Comparison of ENCODE assay signal across 26 cellular contexts in the genomic region with DNA sequence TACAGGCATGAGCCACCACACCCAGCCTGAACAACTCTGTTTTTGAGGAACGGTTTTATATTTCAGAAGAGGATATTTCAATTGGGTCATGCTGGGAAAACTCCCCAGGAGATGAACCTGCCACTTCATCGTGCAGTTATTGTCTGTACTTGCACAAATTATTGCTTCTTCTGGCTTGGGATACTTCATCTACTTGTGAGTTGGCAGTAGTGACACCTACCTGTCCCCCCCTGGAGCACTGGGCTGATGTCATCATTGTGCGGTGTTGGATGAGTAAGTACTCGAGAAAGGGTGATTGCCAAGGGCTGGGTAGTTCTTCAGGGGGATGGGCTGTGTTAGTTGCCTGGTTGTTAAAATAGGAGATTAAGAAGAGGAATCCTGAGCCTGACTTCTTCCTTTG.
DNase-seq lines count a peak whose midpoint lies in the region; ATAC-seq and TF ChIP-seq lines count a peak whose summit lies in the region.
"Had no signal": no experiment of that assay in that cellular context is flagged by ENCODE, and none has a peak within 500 bp of the region (broad histone marks: within the 10 kb centered on the region; RNA-seq: fewer than 3 reads in every experiment).

No MANE protein-coding gene starts in this region.

- H3K36me3 ChIP-seq in heart left ventricle, result peaks cover 0 to 3% (median 0%) of the 10 kb centered on the region in 9 donors
- H3K36me3 ChIP-seq: colonic mucosa, WERI-Rb-1 had no signal

- no peak overlapping the region for H3K4me3 Mint-ChIP-seq in glutamatergic neuron (ENCODE audit: unreplicated experiment)
- H3K4me3 Mint-ChIP-seq: brain, T-helper 17 cell had no signal

- WGBS in heart left ventricle, 4 donors, result 54 to 68% (median 63%) methylated on average over 4 of the region's 4 CpGs

- TF ChIP-seq CTCF in heart left ventricle (IDR thresholded peaks at IDR 0.05) (no peak), glutamatergic neuron (IDR thresholded peaks at IDR 0.05; ENCODE audit: partially characterized antibody, unreplicated experiment) (no peak)

- H3K9me3 Mint-ChIP-seq in glutamatergic neuron (ENCODE audit: unreplicated experiment), result no peaks in the 10 kb centered on the region

- peaks cover 4% of the 10 kb centered on the region for H3K36me3 Mint-ChIP-seq in glutamatergic neuron (ENCODE audit: unreplicated experiment)

- no peaks in the 10 kb centered on the region for H3K4me1 Mint-ChIP-seq in glutamatergic neuron (ENCODE audit: low read depth, unreplicated experiment)
- H3K4me1 Mint-ChIP-seq: brain, T-helper 17 cell had no signal

- no peak overlapping the region for H3K4me3 ChIP-seq in heart left ventricle
- H3K4me3 ChIP-seq: BLaER1 treated with 17β-estradiol and CSF1 and Interleukin-3, amounts not matched to agents 10 nM and 100 nM; colonic mucosa; hepatocyte; K562; SK-N-MC; suprapubic skin had no signal

- intact Hi-C loops in heart left ventricle (cut with DNase I), result no loop called here

- no peaks in the 10 kb centered on the region for H3K27me3 ChIP-seq in heart left ventricle
- H3K27me3 ChIP-seq: BLaER1 treated with 17β-estradiol and CSF1 and Interleukin-3, amounts not matched to agents 10 nM and 100 nM; colonic mucosa; hepatocyte; suprapubic skin had no signal

- no peak for TF ChIP-seq POLR2A in heart left ventricle (IDR thresholded peaks at IDR 0.05)

- peaks cover 0 to 11% (median 2%) of the 10 kb centered on the region in 12 donors for H3K9me3 ChIP-seq in heart left ventricle
- H3K9me3 ChIP-seq: colonic mucosa had no signal

- DNase-seq in A172 (ENCODE audit: low spot score), result peak; percentile 58
- DNase-seq in HK-2 (ENCODE audit: unreplicated experiment), result peak; percentile 70
- peak; percentile 17 for DNase-seq in T1000 (lab: John Stamatoyannopoulos, UW)
- DNase-seq in heart left ventricle, result peak in 2 of 5 donors; percentile 36 to 56
- no peak for DNase-seq in glutamatergic neuron
- DNase-seq in NCI-H524 treated with DMSO at 0.1 percent for 48 hours (lab: John Stamatoyannopoulos, UW), result no peak
- DNase-seq in NCI-H1417 (lab: John Stamatoyannopoulos, UW), result no peak
- DNase-seq: ACHN; activated CD8-positive, alpha-beta memory T cell treated with anti-CD3 and anti-CD28 coated beads, Interleukin-2, amount 50 U/mL, for 48 hours; activated effector memory CD4-positive, alpha-beta T cell treated with anti-CD3 and anti-CD28 coated beads, Interleukin-2, amount 50 U/mL, for 16 hours; colonic mucosa; H7; NCI-H2029; NCI-H446; stimulated activated CD4-positive, alpha-beta T cell treated with anti-CD3 and anti-CD28 coated beads, Interleukin-1b, Interleukin-23, amount 100 ng/mL, for 48 hours; T-helper 17 cell; WERI-Rb-1 had no signal

- no peaks in the 10 kb centered on the region for H3K27me3 Mint-ChIP-seq in glutamatergic neuron (ENCODE audit: unreplicated experiment)
- H3K27me3 Mint-ChIP-seq: progenitor cell of endocrine pancreas, T-helper 17 cell had no signal

- no peak overlapping the region for H3K27ac Mint-ChIP-seq in glutamatergic neuron (ENCODE audit: unreplicated experiment)
- H3K27ac Mint-ChIP-seq: brain, progenitor cell of endocrine pancreas, T-helper 17 cell had no signal

- H3K27ac ChIP-seq in heart left ventricle, result no peak overlapping the region
- H3K27ac ChIP-seq: BLaER1 treated with 17β-estradiol and CSF1 and Interleukin-3, amounts not matched to agents 10 nM and 100 nM; colonic mucosa; hepatocyte; SK-N-MC; suprapubic skin; WERI-Rb-1 had no signal

- ATAC-seq in heart left ventricle (peak; percentile 59 to 92 (median 82)), GM18873 (IDR thresholded peaks at IDR 0.05; ENCODE audit: low FRiP score, unreplicated experiment) (no peak)
- ATAC-seq: K562, Panc1, T-helper 17 cell had no signal

- peaks cover 0 to 12% (median 0%) of the 10 kb centered on the region in 12 donors for H3K4me1 ChIP-seq in heart left ventricle
- H3K4me1 ChIP-seq: BLaER1 treated with 17β-estradiol and CSF1 and Interleukin-3, amounts not matched to agents 10 nM and 100 nM; colonic mucosa; suprapubic skin had no signal

Comparison
In these comparisons a context has a peak if more than half of its experiments do, and no peak if none do; other contexts are left out.
1. DNase-seq: peak in A172 (single experiment), HK-2 (single experiment) and T1000 (single experiment); none in glutamatergic neuron (single experiment), NCI-H524 treated with DMSO at 0.1 percent for 48 hours (single experiment) and NCI-H1417 (0 of 3).